9 cellular contexts compared by ENCODE assay signal in the genomic region with DNA sequence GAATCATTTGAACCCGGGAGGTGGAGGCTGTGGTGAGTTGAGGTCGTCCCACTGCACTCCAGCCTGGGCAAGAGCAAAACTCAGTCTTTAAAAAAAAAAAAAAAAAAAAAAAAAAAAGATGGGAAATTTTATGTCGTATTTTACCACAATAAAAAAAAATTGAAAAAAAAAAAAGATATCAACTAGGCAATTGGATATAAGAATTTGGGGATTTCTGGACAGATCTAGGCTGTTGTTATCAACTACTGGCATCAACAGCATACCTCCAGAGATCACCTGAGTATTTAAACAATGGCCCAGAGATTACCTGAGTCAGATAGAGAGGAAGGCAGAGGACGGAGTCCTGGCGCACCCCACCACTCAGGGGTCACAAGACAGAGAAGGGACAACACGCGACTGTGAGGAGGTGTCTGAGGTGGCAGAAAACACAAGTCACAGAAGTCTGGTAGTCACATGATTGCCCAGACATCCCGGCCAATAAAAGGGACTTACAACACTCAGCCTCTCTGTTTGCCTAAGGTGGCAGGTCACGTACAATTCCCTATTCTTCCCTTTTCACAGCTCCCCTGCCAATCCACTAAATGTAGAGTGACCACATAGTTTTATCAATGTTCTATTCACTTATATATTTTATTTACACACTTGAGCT. TPM values are rescaled to one million over a fixed set of nuclear protein-coding genes. Genes with fewer than 3 reads are reported as not detected.
DNase-seq lines count a peak whose midpoint lies in the region; ATAC-seq and TF ChIP-seq lines count a peak whose summit lies in the region.
"Had no signal": no experiment of that assay in that cellular context is flagged by ENCODE, and none has a peak within 500 bp of the region (broad histone marks: within the 10 kb centered on the region; RNA-seq: fewer than 3 reads in every experiment).

No MANE protein-coding gene starts in this region.

- H3K36me3 ChIP-seq in CD8-positive, alpha-beta memory T cell (ENCODE audit: insufficient read depth, low read length) = no peaks in the 10 kb centered on the region
- H3K36me3 ChIP-seq in Karpas-422 (ENCODE audit: insufficient read depth, low read length) = peaks cover 8% of the 10 kb centered on the region; the same call in 1 of the 2 replicates

- H4K20me1 ChIP-seq in Karpas-422 (ENCODE audit: insufficient read depth, low read depth, low read length) = peaks cover 12% of the 10 kb centered on the region; the same call in 1 of the 2 replicates

- H3K27ac ChIP-seq in CD8-positive, alpha-beta memory T cell (ENCODE audit: low read depth, low read length) = no peak overlapping the region
- H3K27ac ChIP-seq in Karpas-422 (ENCODE audit: low read length) = no peak overlapping the region

- H3K9me2 ChIP-seq in Karpas-422 (replicated peaks; ENCODE audit: insufficient read depth, low read length) = no peaks in the 10 kb centered on the region

- H3K79me2 ChIP-seq in Karpas-422 (ENCODE audit: low read length) = peaks cover 72% of the 10 kb centered on the region

- H3K4me3 ChIP-seq in CD8-positive, alpha-beta memory T cell (ENCODE audit: low read length) = no peak overlapping the region
- H3K4me3 ChIP-seq in Karpas-422 (ENCODE audit: low read length) = peak overlapping the region; percentile 82

- H3K27me3 Mint-ChIP-seq in CD8-positive, alpha-beta memory T cell = no peaks in the 10 kb centered on the region
- no peaks in the 10 kb centered on the region for H3K27me3 Mint-ChIP-seq in chondrocyte (ENCODE audit: low read depth)
- no peaks in the 10 kb centered on the region for H3K27me3 Mint-ChIP-seq in natural killer cell treated with Interleukin-12 subunit alpha and Interleukin-12 subunit beta and Interleukin-15 and Interleukin-18, amount 100 ng/mL, for 72 hours

- DNase-seq in CD8-positive, alpha-beta memory T cell = no peak
- no peak for DNase-seq in Karpas-422
- DNase-seq in chondrocyte (ENCODE audit: low spot score) = no peak
- DNase-seq in natural killer cell treated with Interleukin-12 subunit alpha and Interleukin-12 subunit beta and Interleukin-15 and Interleukin-18, amount 100 ng/mL, for 72 hours (ENCODE audit: low spot score) = no peak
- no peak for DNase-seq in SW 1271 (lab: John Stamatoyannopoulos, UW)
- no peak for DNase-seq in HK-2 (ENCODE audit: unreplicated experiment)
- no peak for DNase-seq in COR-L47 (lab: John Stamatoyannopoulos, UW)
- no peak for DNase-seq in cardiac septum (ENCODE audit: low spot score)
- DNase-seq: NCI-H774 had no signal

- H3K36me3 Mint-ChIP-seq in CD8-positive, alpha-beta memory T cell = peaks cover 0 to 33% (median 13%) of the 10 kb centered on the region in 3 donors
- peaks cover 9% of the 10 kb centered on the region for H3K36me3 Mint-ChIP-seq in chondrocyte (ENCODE audit: low read depth)
- H3K36me3 Mint-ChIP-seq in natural killer cell treated with Interleukin-12 subunit alpha and Interleukin-12 subunit beta and Interleukin-15 and Interleukin-18, amount 100 ng/mL, for 72 hours = peaks cover 13% of the 10 kb centered on the region

- H3K9me3 ChIP-seq in CD8-positive, alpha-beta memory T cell (ENCODE audit: low read length) = no peaks in the 10 kb centered on the region
- no peaks in the 10 kb centered on the region for H3K9me3 ChIP-seq in Karpas-422 (ENCODE audit: low read length)

- H3K4me2 ChIP-seq in Karpas-422 (ENCODE audit: low read depth, low read length, poor library complexity, severe bottlenecking) = peak overlapping the region; percentile 74

- intact Hi-C loops in cardiac septum (cut with DNase I) = no loop called here

- POLR2A ChIA-PET in CD8-positive, alpha-beta memory T cell (lab: Charles Lee) = no interaction called here

- H2AFZ ChIP-seq in Karpas-422 (ENCODE audit: low read length) = no peak overlapping the region

- H3K9ac ChIP-seq in Karpas-422 (ENCODE audit: low read length) = peak overlapping the region; percentile 78

- peaks cover 20% of the 10 kb centered on the region for H3K4me1 ChIP-seq in CD8-positive, alpha-beta memory T cell (ENCODE audit: insufficient read depth, low read length)
- peaks cover 18% of the 10 kb centered on the region for H3K4me1 ChIP-seq in Karpas-422 (ENCODE audit: low read length)

- TF ChIP-seq CTCF in chondrocyte (IDR thresholded peaks at IDR 0.05) = no peak

- CTCF ChIA-PET in CD8-positive, alpha-beta memory T cell (lab: Charles Lee) = no interaction called here

- H3K27me3 ChIP-seq in CD8-positive, alpha-beta memory T cell (ENCODE audit: insufficient read depth, low read length, poor library complexity, severe bottlenecking) = no peaks in the 10 kb centered on the region
- no peaks in the 10 kb centered on the region for H3K27me3 ChIP-seq in Karpas-422 (ENCODE audit: low read length)

- peak overlapping the region in 7 of 8 donors; percentile 12 to 88 (median 63) for H3K27ac Mint-ChIP-seq in CD8-positive, alpha-beta memory T cell
- no peak overlapping the region for H3K27ac Mint-ChIP-seq in chondrocyte (ENCODE audit: unreplicated experiment)
- peak overlapping the region in 1 of 2 donors; percentile 95 for H3K27ac Mint-ChIP-seq in natural killer cell treated with Interleukin-12 subunit alpha and Interleukin-12 subunit beta and Interleukin-15 and Interleukin-18, amount 100 ng/mL, for 72 hours

- no peaks in the 10 kb centered on the region for H3K9me3 Mint-ChIP-seq in CD8-positive, alpha-beta memory T cell
- H3K9me3 Mint-ChIP-seq in chondrocyte (ENCODE audit: low read depth) = no peaks in the 10 kb centered on the region
- no peaks in the 10 kb centered on the region for H3K9me3 Mint-ChIP-seq in natural killer cell treated with Interleukin-12 subunit alpha and Interleukin-12 subunit beta and Interleukin-15 and Interleukin-18, amount 100 ng/mL, for 72 hours

- peaks cover 36 to 61% (median 54%) of the 10 kb centered on the region in 3 donors for H3K4me1 Mint-ChIP-seq in CD8-positive, alpha-beta memory T cell
- H3K4me1 Mint-ChIP-seq in chondrocyte (ENCODE audit: low read depth) = peaks cover 25% of the 10 kb centered on the region
- H3K4me1 Mint-ChIP-seq in natural killer cell treated with Interleukin-12 subunit alpha and Interleukin-12 subunit beta and Interleukin-15 and Interleukin-18, amount 100 ng/mL, for 72 hours (ENCODE audit: low read depth in 2 of 2) = peaks cover 34 to 36% of the 10 kb centered on the region in 2 donors

- no peak for ATAC-seq in natural killer cell treated with Interleukin-12 subunit alpha and Interleukin-12 subunit beta and Interleukin-15 and Interleukin-18, amount 100 ng/mL, for 72 hours

- peak overlapping the region; percentile 87 to 98 (median 92) for H3K4me3 Mint-ChIP-seq in CD8-positive, alpha-beta memory T cell
- peak overlapping the region; percentile 88 for H3K4me3 Mint-ChIP-seq in chondrocyte (ENCODE audit: unreplicated experiment)
- H3K4me3 Mint-ChIP-seq in natural killer cell treated with Interleukin-12 subunit alpha and Interleukin-12 subunit beta and Interleukin-15 and Interleukin-18, amount 100 ng/mL, for 72 hours = peak overlapping the region; percentile 93

RNA-seq across cellular contexts. Expression of gene SPRING1, which starts 1.8 kb away (rescaled TPM):
- 10 to 100 TPM; 41.3 to 44.0 TPM for total RNA-seq in CD8-positive, alpha-beta memory T cell
- 24.0 TPM for polyA plus RNA-seq in CD8-positive, alpha-beta memory T cell
- total RNA-seq in Karpas-422 (2014; rRNA removed; shearing (Covaris generic); ENCODE audit: low replicate concordance) = 23.0 and 33.3 TPM in 2 replicates
- total RNA-seq in chondrocyte = 31.4 to 37.3 TPM (median 35.5 TPM) in 3 replicates
- 10 to 100 TPM; 45.8 to 49.7 TPM for total RNA-seq in natural killer cell treated with Interleukin-12 subunit alpha and Interleukin-12 subunit beta and Interleukin-15 and Interleukin-18, amount 100 ng/mL, for 72 hours
- total RNA-seq in cardiac septum = 10.5 TPM

RNA-seq across cellular contexts. Expression of gene RNFT2, which starts 2.0 kb away (rescaled TPM):
- total RNA-seq in CD8-positive, alpha-beta memory T cell = 10 to 100 TPM; 14.6 to 15.8 TPM
- polyA plus RNA-seq in CD8-positive, alpha-beta memory T cell = 1.8 TPM
- total RNA-seq in Karpas-422 (2014; rRNA removed; shearing (Covaris generic); ENCODE audit: low replicate concordance) = 6.7 and 10.7 TPM in 2 replicates
- 5.1 to 9.8 TPM (median 6.6 TPM) in 3 replicates for total RNA-seq in chondrocyte
- total RNA-seq in natural killer cell treated with Interleukin-12 subunit alpha and Interleukin-12 subunit beta and Interleukin-15 and Interleukin-18, amount 100 ng/mL, for 72 hours = 10 to 100 TPM; 17.2 to 18.3 TPM
- 0.78 TPM for total RNA-seq in cardiac septum
